In the genomic region with DNA sequence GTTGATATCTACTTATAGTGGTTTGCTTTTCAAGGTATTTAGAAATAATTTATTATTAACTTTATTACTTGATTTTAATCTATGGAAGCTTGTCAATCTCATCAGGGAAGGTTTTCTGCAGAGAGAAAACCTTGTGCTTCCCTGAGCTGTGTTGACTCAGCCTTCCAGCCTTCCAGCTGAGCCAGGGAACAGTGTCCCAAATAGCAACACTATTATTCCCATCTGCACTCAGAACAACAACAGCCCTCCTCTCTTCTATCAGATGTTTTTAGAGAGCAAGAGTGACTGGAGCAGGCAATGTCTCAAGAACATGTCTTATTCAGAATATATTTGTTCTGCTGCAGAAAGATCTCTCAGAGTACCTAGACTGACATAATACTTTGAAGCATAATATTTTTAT, we compare ENCODE assay signal across 28 cellular contexts.
"Had no signal": no experiment of that assay in that cellular context is flagged by ENCODE, and none has a peak within 500 bp of the region (broad histone marks: within the 10 kb centered on the region; RNA-seq: fewer than 3 reads in every experiment).

No MANE protein-coding gene starts in this region.

- ATAC-seq: activated CD4-positive, alpha-beta T cell treated with anti-CD3 and anti-CD28 coated beads for 36 hours; foreskin keratinocyte; left lung; right lobe of liver; stimulated activated memory B cell treated with anti-CD40 and anti-IgM and Interleukin-4, amounts not matched to agents 10 μg/mL and 1 μg/mL and 100 μg/mL, for 72 hours; stimulated activated naive CD8-positive, alpha-beta T cell treated with anti-CD3 and anti-CD28 coated beads, Interleukin-15, amount 100 ng/mL, for 72 hours; upper lobe of right lung had no signal

- H3K36me3 Mint-ChIP-seq: activated naive CD4-positive, alpha-beta T cell treated with anti-CD3 and anti-CD28 coated beads, Interleukin-2, amount 10 ng/mL, durations not matched to agents 7 days and 5 days; activated naive CD8-positive, alpha-beta T cell treated with anti-CD3 and anti-CD28 coated beads, Interleukin-2, amount 10 ng/mL, durations not matched to agents 7 days and 5 days; naive B cell; stimulated activated memory B cell treated with anti-CD40 and anti-IgM and Interleukin-4, amounts not matched to agents 10 μg/mL and 1 μg/mL and 100 μg/mL, for 72 hours had no signal

- FAIRE-seq: astrocyte had no signal

- H3K9me3 Mint-ChIP-seq: activated naive CD8-positive, alpha-beta T cell treated with anti-CD3 and anti-CD28 coated beads, Interleukin-2, amount 10 ng/mL, durations not matched to agents 7 days and 5 days; dendritic cell treated with granulocyte-macrophage colony-stimulating factor and Interleukin-4, amounts not matched to agents 40 ng/mL and 50 ng/mL, for 4 days; nephron progenitor cell had no signal

- H3K27me3 Mint-ChIP-seq: activated CD4-positive, alpha-beta T cell treated with anti-CD3 and anti-CD28 coated beads for 36 hours; activated naive CD4-positive, alpha-beta T cell treated with anti-CD3 and anti-CD28 coated beads, Interleukin-2, amount 10 ng/mL, durations not matched to agents 7 days and 5 days; activated naive CD8-positive, alpha-beta T cell treated with anti-CD3 and anti-CD28 coated beads, Interleukin-2, amount 10 ng/mL, durations not matched to agents 7 days and 5 days; dendritic cell treated with granulocyte-macrophage colony-stimulating factor and Interleukin-4, amounts not matched to agents 40 ng/mL and 50 ng/mL, for 4 days; naive B cell; stimulated activated memory B cell treated with anti-CD40 and anti-IgM and Interleukin-4, amounts not matched to agents 10 μg/mL and 1 μg/mL and 100 μg/mL, for 72 hours; stimulated activated naive CD8-positive, alpha-beta T cell treated with anti-CD3 and anti-CD28 coated beads, Interleukin-15, amount 100 ng/mL, for 72 hours had no signal

- H3K4me3 Mint-ChIP-seq: activated CD4-positive, alpha-beta T cell treated with anti-CD3 and anti-CD28 coated beads for 36 hours; activated naive CD4-positive, alpha-beta T cell treated with anti-CD3 and anti-CD28 coated beads, Interleukin-2, amount 10 ng/mL, durations not matched to agents 7 days and 5 days; activated naive CD8-positive, alpha-beta T cell treated with anti-CD3 and anti-CD28 coated beads, Interleukin-2, amount 10 ng/mL, durations not matched to agents 7 days and 5 days; dendritic cell treated with granulocyte-macrophage colony-stimulating factor and Interleukin-4, amounts not matched to agents 40 ng/mL and 50 ng/mL, for 4 days; naive B cell; nephron progenitor cell; stimulated activated memory B cell treated with anti-CD40 and anti-IgM and Interleukin-4, amounts not matched to agents 10 μg/mL and 1 μg/mL and 100 μg/mL, for 72 hours; stimulated activated naive CD8-positive, alpha-beta T cell treated with anti-CD3 and anti-CD28 coated beads, Interleukin-15, amount 100 ng/mL, for 72 hours had no signal

- H3K27me3 ChIP-seq: esophagus muscularis mucosa, foreskin keratinocyte, heart right ventricle, left lung, right lobe of liver, thyroid gland, upper lobe of right lung had no signal

- H3K27ac ChIP-seq: esophagus muscularis mucosa, foreskin keratinocyte, heart right ventricle, left lung, right lobe of liver, skin epidermis, thyroid gland, upper lobe of right lung had no signal

- H3K9me3 ChIP-seq: esophagus muscularis mucosa, heart right ventricle, left lung, right lobe of liver, thyroid gland, upper lobe of right lung had no signal

- DNase-seq: activated CD4-positive, alpha-beta T cell treated with anti-CD3 and anti-CD28 coated beads for 36 hours; activated CD4-positive, alpha-beta T cell treated with anti-CD3 and anti-CD28 coated beads, Interleukin-2, amount 50 U/mL, for 4 hours; activated CD4-positive, CD25-positive, alpha-beta regulatory T cell; activated CD8-positive, alpha-beta memory T cell treated with anti-CD3 and anti-CD28 coated beads for 24 hours; activated effector memory CD4-positive, alpha-beta T cell treated with Interleukin-2 at 50 U/mL for 16 hours; activated naive CD4-positive, alpha-beta T cell treated with anti-CD3 and anti-CD28 coated beads, Interleukin-2, amount 10 ng/mL, durations not matched to agents 7 days and 5 days; activated naive CD8-positive, alpha-beta T cell treated with anti-CD3 and anti-CD28 coated beads, Interleukin-2, amount 10 ng/mL, durations not matched to agents 7 days and 5 days; amniotic stem cell; effector CD4-positive, alpha-beta T cell; foreskin keratinocyte; left lung; naive B cell; nephron progenitor cell; occipital lobe; right lobe of liver; stimulated activated CD4-positive, alpha-beta T cell treated with anti-CD3 and anti-CD28 coated beads, Interleukin-12 subunit alpha, Interleukin-12 subunit beta, amount 100 ng/mL, for 4 hours; stimulated activated CD4-positive, alpha-beta T cell treated with anti-CD3 and anti-CD28 coated beads, Interleukin-4, amount 100 ng/mL, for 1 hour; stimulated activated naive CD8-positive, alpha-beta T cell treated with anti-CD3 and anti-CD28 coated beads, Interleukin-15, amount 100 ng/mL, for 72 hours; T-helper 1 cell; thyroid gland; upper lobe of right lung had no signal

- H3K27ac Mint-ChIP-seq: activated CD4-positive, alpha-beta T cell treated with anti-CD3 and anti-CD28 coated beads for 36 hours; activated naive CD4-positive, alpha-beta T cell treated with anti-CD3 and anti-CD28 coated beads, Interleukin-2, amount 10 ng/mL, durations not matched to agents 7 days and 5 days; activated naive CD8-positive, alpha-beta T cell treated with anti-CD3 and anti-CD28 coated beads, Interleukin-2, amount 10 ng/mL, durations not matched to agents 7 days and 5 days; dendritic cell treated with granulocyte-macrophage colony-stimulating factor and Interleukin-4, amounts not matched to agents 40 ng/mL and 50 ng/mL, for 4 days; naive B cell; nephron progenitor cell; stimulated activated memory B cell treated with anti-CD40 and anti-IgM and Interleukin-4, amounts not matched to agents 10 μg/mL and 1 μg/mL and 100 μg/mL, for 72 hours; stimulated activated naive CD8-positive, alpha-beta T cell treated with anti-CD3 and anti-CD28 coated beads, Interleukin-15, amount 100 ng/mL, for 72 hours had no signal

- H3K4me3 ChIP-seq: esophagus muscularis mucosa, heart right ventricle, left lung, lung, right lobe of liver, skin epidermis, thyroid gland, upper lobe of right lung had no signal

- H3K36me3 ChIP-seq: esophagus muscularis mucosa, heart right ventricle, left lung, right lobe of liver, thyroid gland, upper lobe of right lung had no signal

- H3K4me1 ChIP-seq: foreskin keratinocyte, left lung, right lobe of liver, thyroid gland, upper lobe of right lung had no signal

- H3K4me1 Mint-ChIP-seq: activated CD4-positive, alpha-beta T cell treated with anti-CD3 and anti-CD28 coated beads for 36 hours; activated naive CD4-positive, alpha-beta T cell treated with anti-CD3 and anti-CD28 coated beads, Interleukin-2, amount 10 ng/mL, durations not matched to agents 7 days and 5 days; activated naive CD8-positive, alpha-beta T cell treated with anti-CD3 and anti-CD28 coated beads, Interleukin-2, amount 10 ng/mL, durations not matched to agents 7 days and 5 days; naive B cell; stimulated activated memory B cell treated with anti-CD40 and anti-IgM and Interleukin-4, amounts not matched to agents 10 μg/mL and 1 μg/mL and 100 μg/mL, for 72 hours; stimulated activated naive CD8-positive, alpha-beta T cell treated with anti-CD3 and anti-CD28 coated beads, Interleukin-15, amount 100 ng/mL, for 72 hours had no signal
